ENCODE assay signal across 8 cellular contexts in the genomic region with DNA sequence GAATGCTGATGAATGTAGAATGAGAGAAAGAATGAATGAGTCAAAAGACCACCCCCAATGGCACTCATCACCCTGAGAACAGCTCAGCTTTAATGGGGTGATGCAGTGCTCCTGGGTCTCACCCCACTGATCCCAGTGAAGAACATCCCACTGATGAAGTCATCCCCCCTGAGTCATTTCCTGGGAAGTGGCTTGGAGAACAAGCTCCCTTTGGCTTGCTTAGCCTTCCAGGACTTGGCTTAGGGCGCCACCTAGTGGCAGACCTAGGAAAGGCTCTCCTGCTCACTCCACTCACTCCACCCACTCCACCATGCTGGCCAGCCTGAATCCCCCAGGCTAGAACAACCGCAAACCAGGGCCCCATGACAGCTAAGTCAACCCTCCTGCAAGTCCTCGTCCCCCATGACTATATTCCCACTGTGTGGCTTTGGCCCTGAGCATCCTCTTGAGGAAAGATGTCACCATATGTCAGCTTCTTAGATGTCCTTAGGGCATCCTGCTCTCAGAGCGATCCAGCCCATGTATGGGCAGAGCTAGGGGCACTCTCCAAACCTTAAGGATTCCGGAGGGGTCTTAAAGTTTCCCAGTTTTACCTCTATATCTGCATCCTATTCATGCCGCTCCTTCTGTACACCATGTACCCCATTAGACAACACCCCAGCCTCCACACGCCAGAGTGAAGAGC.
DNase-seq lines count a peak whose midpoint lies in the region; ATAC-seq and TF ChIP-seq lines count a peak whose summit lies in the region.

No MANE protein-coding gene starts in this region.

- in situ Hi-C loops in T47D (cut with HindIII; ENCODE audit: low pct_unique_long_range_greater_than_20kb, low sequenced_read_pairs) = no loop called here

- TF ChIP-seq CTCF in VCaP (conservative IDR thresholded peaks at IDR 0.05) = peak; percentile 98

- CTCF ChIA-PET in HEK293T (lab: Yijun Ruan, JAX) = interaction anchor here (0.6 to 1.7 kb wide), 36 partner anchors 10 to 694 kb away, joined by 3 to 45 read pairs (median 4); a partner anchor contains a TSS

- DNase-seq in COLO829 (ENCODE audit: low spot score) = peak; percentile 84
- DNase-seq in HEK293T (ENCODE audit: extremely low spot score) = peak; percentile 91
- DNase-seq in NCI-H2196 (lab: John Stamatoyannopoulos, UW; ENCODE audit: unreplicated experiment) = peak; percentile 92
- peak; percentile 70 to 90 for DNase-seq in T47D (ENCODE audit: low read depth in 1 of 2, low spot score in 1 of 2)
- peak; percentile 96 for DNase-seq in inferior parietal cortex (ENCODE audit: extremely low spot score)
- DNase-seq in stimulated activated CD4-positive, alpha-beta T cell treated with anti-CD3 and anti-CD28 coated beads, Interleukin-15, amount 100 ng/mL, for 24 hours = peak; percentile 91

- ATAC-seq in GM19467 (IDR thresholded peaks at IDR 0.05; ENCODE audit: unreplicated experiment) = no peak

- no peak overlapping the region for H3K27ac ChIP-seq in VCaP

- POLR2A ChIA-PET in HEK293T (lab: Yijun Ruan, JAX) = interaction anchor here (1.0 to 1.1 kb wide), 2 partner anchors 107 to 130 kb away, joined by 3 to 4 read pairs; no protein-coding TSS in a partner anchor

TF ChIP-seq in HEK293T, 16 proteins besides CTCF, POLR2A, EP300 and RAD21:
- no peak for TF ChIP-seq FOXA1 (IDR thresholded peaks at IDR 0.05)
- no peak for TF ChIP-seq CTBP1 (IDR thresholded peaks at IDR 0.05; ENCODE audit: borderline replicate concordance)
- no peak for TF ChIP-seq SUZ12 (IDR thresholded peaks at IDR 0.05)
- TF ChIP-seq, protein P1, sequence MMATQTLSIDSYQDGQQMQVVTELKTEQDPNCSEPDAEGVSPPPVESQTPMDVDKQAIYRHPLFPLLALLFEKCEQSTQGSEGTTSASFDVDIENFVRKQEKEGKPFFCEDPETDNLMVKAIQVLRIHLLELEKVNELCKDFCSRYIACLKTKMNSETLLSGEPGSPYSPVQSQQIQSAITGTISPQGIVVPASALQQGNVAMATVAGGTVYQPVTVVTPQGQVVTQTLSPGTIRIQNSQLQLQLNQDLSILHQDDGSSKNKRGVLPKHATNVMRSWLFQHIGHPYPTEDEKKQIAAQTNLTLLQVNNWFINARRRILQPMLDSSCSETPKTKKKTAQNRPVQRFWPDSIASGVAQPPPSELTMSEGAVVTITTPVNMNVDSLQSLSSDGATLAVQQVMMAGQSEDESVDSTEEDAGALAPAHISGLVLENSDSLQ (IDR thresholded peaks at IDR 0.05) = no peak
